ENCODE assay signal across 30 cellular contexts in genomic region chr6:108438918-108439317, GRCh38.
DNase-seq lines count a peak whose midpoint lies in the region; ATAC-seq and TF ChIP-seq lines count a peak whose summit lies in the region.
"Had no signal": no experiment of that assay in that cellular context is flagged by ENCODE, and none has a peak within 500 bp of the region (broad histone marks: within the 10 kb centered on the region; RNA-seq: fewer than 3 reads in every experiment).

No MANE protein-coding gene starts in this region.

- intact Hi-C loops in left lung (cut with DNase I) (no loop called here), uterus (cut with DNase I; ENCODE audit: low total_unique reads) (no loop called here)

- H3K27me3 ChIP-seq in left lung = no peaks in the 10 kb centered on the region
- no peaks in the 10 kb centered on the region for H3K27me3 ChIP-seq in uterus
- H3K27me3 ChIP-seq: dorsolateral prefrontal cortex, heart right ventricle, stomach, thyroid gland had no signal

- TF ChIP-seq CTCF in left lung (IDR thresholded peaks at IDR 0.05) = no peak
- no peak for TF ChIP-seq CTCF in uterus (IDR thresholded peaks at IDR 0.05)

- no peak for ATAC-seq in left lung
- ATAC-seq: activated T-cell treated with anti-CD3 and anti-CD28 coated beads, Interleukin-2, amount 50 U/mL, for 4 hours; GM12878; heart right ventricle had no signal

- H3K36me3 ChIP-seq in left lung (no peaks in the 10 kb centered on the region), uterus (no peaks in the 10 kb centered on the region)
- H3K36me3 ChIP-seq: heart right ventricle, stomach, thyroid gland had no signal

- in situ Hi-C loops in KBM-7 (cut with MboI; ENCODE audit: low pct_unique_long_range_greater_than_20kb, low sequenced_read_pairs) = no loop called here

- H3K4me1 ChIP-seq in left lung (no peaks in the 10 kb centered on the region), uterus (no peaks in the 10 kb centered on the region)
- H3K4me1 ChIP-seq: stomach, thyroid gland had no signal

- DNase-seq in AG20443 (ENCODE audit: low spot score) = peak; percentile 22
- DNase-seq in KBM-7 = peak; percentile 41
- DNase-seq in SKM-1 (lab: John Stamatoyannopoulos, UW; ENCODE audit: unreplicated experiment) = peak; percentile 17
- peak; percentile 21 for DNase-seq in fibroblast of gingiva (ENCODE audit: low read depth)
- no peak for DNase-seq in left lung
- DNase-seq in UCSD-AML1 (lab: John Stamatoyannopoulos, UW; ENCODE audit: unreplicated experiment) = no peak
- no peak for DNase-seq in uterus
- DNase-seq in DMS153 treated with DMSO at 0.1 percent for 48 hours (lab: John Stamatoyannopoulos, UW; ENCODE audit: unreplicated experiment) = no peak
- DNase-seq: activated CD4-positive, alpha-beta T cell treated with anti-CD3 and anti-CD28 coated beads, Interleukin-2, amount 10 ng/mL, durations not matched to agents 7 days and 5 days; activated gamma-delta T cell treated with Interleukin-2 at 50 U/mL for 16 hours; activated T-cell treated with anti-CD3 and anti-CD28 coated beads, Interleukin-2, amount 50 U/mL, for 4 hours; cerebellar nuclear complex; COR-L47; DND-41; dorsolateral prefrontal cortex; heart right ventricle; kidney glomerular epithelial cell; mammary epithelial cell; NCI-H1417 treated with DMSO at 0.1 percent for 48 hours; NCI-H2081 treated with DMSO at 0.1 percent for 48 hours; NCI-H774; nephron progenitor cell; retina; small intestine; stimulated activated CD4-positive, alpha-beta T cell treated with anti-CD3 and anti-CD28 coated beads, Interleukin-2, amount 100 ng/mL, for 24 hours; stomach; SW 1271; T-helper 9 cell; thyroid gland had no signal

- no peak overlapping the region for H3K27ac ChIP-seq in left lung
- no peak overlapping the region for H3K27ac ChIP-seq in uterus
- H3K27ac ChIP-seq: heart right ventricle, stomach, thyroid gland had no signal

- H3K9me3 ChIP-seq in left lung = no peaks in the 10 kb centered on the region
- H3K9me3 ChIP-seq in uterus = no peaks in the 10 kb centered on the region
- H3K9me3 ChIP-seq: heart right ventricle, stomach, thyroid gland had no signal

- H3K4me3 ChIP-seq in left lung = no peak overlapping the region
- H3K4me3 ChIP-seq in uterus = no peak overlapping the region
- H3K4me3 ChIP-seq: dorsolateral prefrontal cortex, GM12878, heart right ventricle, stomach, thyroid gland had no signal

- TF ChIP-seq POLR2A in uterus (IDR thresholded peaks at IDR 0.05) = no peak

Comparison
In these comparisons a context has a peak if more than half of its experiments do, and no peak if none do; other contexts are left out.
1. DNase-seq: peak in AG20443 (single experiment), KBM-7 (single experiment), SKM-1 (single experiment) and fibroblast of gingiva (single experiment); none in left lung (0 of 2), UCSD-AML1 (single experiment), uterus (0 of 2) and DMS153 treated with DMSO at 0.1 percent for 48 hours (single experiment).